ENCODE assay signal across 10 cellular contexts in the genomic region with DNA sequence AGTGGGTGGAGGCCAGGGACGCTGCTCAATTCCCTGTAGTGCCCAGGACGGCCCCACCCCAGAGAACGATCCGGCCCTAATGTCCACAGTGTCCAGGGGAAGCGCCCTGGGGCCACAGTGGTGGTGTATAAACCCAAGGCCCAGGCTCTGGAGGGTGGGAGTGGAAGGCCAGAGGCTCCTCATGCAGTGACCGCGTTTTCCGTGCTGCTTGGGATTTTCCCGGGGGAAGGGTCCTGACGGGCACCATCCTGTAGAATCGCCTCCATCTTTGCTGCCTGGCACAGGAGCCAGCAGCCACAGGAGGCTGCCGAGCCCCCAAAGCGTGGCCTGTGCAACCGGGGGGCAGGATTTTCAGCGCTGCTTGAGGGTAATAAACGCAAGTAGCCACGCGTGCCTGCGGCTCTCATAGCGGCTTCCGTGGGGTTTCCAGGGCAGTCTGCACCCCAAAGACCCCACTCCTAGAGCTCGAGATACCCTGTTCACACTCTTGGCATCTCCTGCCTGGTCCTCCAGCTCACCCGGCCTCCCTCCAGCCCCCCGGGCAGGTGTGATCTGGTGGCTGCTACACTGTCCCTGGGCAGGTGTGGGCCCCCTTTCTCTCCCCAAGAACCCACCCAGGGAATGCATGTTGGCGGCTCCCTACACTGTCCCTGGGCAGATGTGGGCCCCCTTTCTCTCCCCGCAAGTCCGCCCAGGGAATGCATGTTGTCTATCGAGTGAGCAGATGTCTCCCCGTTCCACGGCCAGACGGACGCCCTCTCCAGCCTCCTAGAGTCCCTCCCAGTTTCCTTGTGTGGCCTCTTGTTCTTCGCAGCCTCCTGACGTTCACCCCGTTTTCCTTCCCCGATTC. TPM values are rescaled to one million over a fixed set of nuclear protein-coding genes. Genes with fewer than 3 reads are reported as not detected.
A peak's percentile ranks its signal among the peaks of the same experiment; 100 is the strongest.
DNase-seq lines count a peak whose midpoint lies in the region; ATAC-seq and TF ChIP-seq lines count a peak whose summit lies in the region.
"Had no signal": no experiment of that assay in that cellular context is flagged by ENCODE, and none has a peak within 500 bp of the region (broad histone marks: within the 10 kb centered on the region; RNA-seq: fewer than 3 reads in every experiment).

No MANE protein-coding gene starts in this region.

- no peak overlapping the region for H3K27ac ChIP-seq in PC-9
- H3K27ac ChIP-seq in fibroblast of lung (ENCODE audit: insufficient read depth, low read length) = no peak overlapping the region
- H3K27ac ChIP-seq in smooth muscle cell (ENCODE audit: low read depth) = no peak overlapping the region
- no peak overlapping the region for H3K27ac ChIP-seq in foreskin keratinocyte

- H3K79me2 ChIP-seq in PC-9 (ENCODE audit: low read depth) = peaks cover 40% of the 10 kb centered on the region
- peaks cover 57% of the 10 kb centered on the region for H3K79me2 ChIP-seq in fibroblast of lung (ENCODE audit: control insufficient read depth, insufficient read depth, low read length)
- peaks cover 53% of the 10 kb centered on the region for H3K79me2 ChIP-seq in smooth muscle cell (ENCODE audit: low read depth)

- H3K9me3 Mint-ChIP-seq in activated T-cell treated with anti-CD3 and anti-CD28 coated beads, Interleukin-2, amount 50 U/mL, for 4 hours = no peaks in the 10 kb centered on the region

- H3K4me2 ChIP-seq in PC-9 = peak overlapping the region; percentile 87
- peak overlapping the region; percentile 96 for H3K4me2 ChIP-seq in fibroblast of lung (ENCODE audit: extremely low read depth, insufficient read depth, low read length)
- H3K4me2 ChIP-seq in smooth muscle cell = no peak overlapping the region

- peak overlapping the region; percentile 91 for H3K4me3 Mint-ChIP-seq in activated T-cell treated with anti-CD3 and anti-CD28 coated beads, Interleukin-2, amount 50 U/mL, for 4 hours

- no TSS peak for BruUV-seq in PC-9 (replicated peaks; lab: Mats Ljungman, UMichigan)

- 96% methylated on average over 30 of the region's 36 CpGs for WGBS in smooth muscle cell (ENCODE audit: low lambda C conversion rate)

- H2AFZ ChIP-seq in PC-9 = no peak overlapping the region
- H2AFZ ChIP-seq in fibroblast of lung (ENCODE audit: low read length) = no peak overlapping the region
- H2AFZ ChIP-seq in smooth muscle cell (ENCODE audit: low read depth) = no peak overlapping the region

- H3K4me3 ChIP-seq in PC-9 (no peak overlapping the region), fibroblast of lung (replicated peaks in 1 of 4; ENCODE audit: control extremely low read depth in 1 of 4, insufficient read depth in 1 of 4, low read depth in 3 of 4, low read length in 4 of 4) (no peak overlapping the region), smooth muscle cell (no peak overlapping the region)

- H3K36me3 ChIP-seq in PC-9 (ENCODE audit: low read depth) = no peaks in the 10 kb centered on the region
- peaks cover 9% of the 10 kb centered on the region for H3K36me3 ChIP-seq in fibroblast of lung (ENCODE audit: control insufficient read depth, insufficient read depth, low read length)
- no peaks in the 10 kb centered on the region for H3K36me3 ChIP-seq in smooth muscle cell (ENCODE audit: low read depth)

- H3K27me3 ChIP-seq in PC-9 (ENCODE audit: insufficient read depth, low read depth) = no peaks in the 10 kb centered on the region
- no peaks in the 10 kb centered on the region for H3K27me3 ChIP-seq in fibroblast of lung (ENCODE audit: control insufficient read depth, insufficient read depth, low read length)
- no peaks in the 10 kb centered on the region for H3K27me3 ChIP-seq in smooth muscle cell (ENCODE audit: low read depth)
- no peaks in the 10 kb centered on the region for H3K27me3 ChIP-seq in foreskin keratinocyte

- CTCF ChIA-PET in PC-9 (lab: Charles Lee) = no interaction called here

- no peak for ATAC-seq in activated T-cell treated with anti-CD3 and anti-CD28 coated beads, Interleukin-2, amount 50 U/mL, for 4 hours
- no peak for ATAC-seq in foreskin keratinocyte

- peaks cover 13% of the 10 kb centered on the region for H4K20me1 ChIP-seq in PC-9 (ENCODE audit: insufficient read depth)
- H4K20me1 ChIP-seq in fibroblast of lung (ENCODE audit: control insufficient read depth, extremely low read depth, insufficient read depth, low read length) = no peaks in the 10 kb centered on the region
- H4K20me1 ChIP-seq in smooth muscle cell (ENCODE audit: low read depth) = peaks cover 26% of the 10 kb centered on the region

- peaks cover 10% of the 10 kb centered on the region for H3K36me3 Mint-ChIP-seq in activated T-cell treated with anti-CD3 and anti-CD28 coated beads, Interleukin-2, amount 50 U/mL, for 4 hours (ENCODE audit: insufficient read depth)

- H3K9ac ChIP-seq in fibroblast of lung (ENCODE audit: insufficient read depth, low read length) (no peak overlapping the region), smooth muscle cell (ENCODE audit: low read depth) (peak overlapping the region; percentile 80)

- POLR2A ChIA-PET in PC-9 (lab: Charles Lee; ENCODE audit: unreplicated experiment) = no interaction called here

- H3K27me3 Mint-ChIP-seq in activated T-cell treated with anti-CD3 and anti-CD28 coated beads, Interleukin-2, amount 50 U/mL, for 4 hours (ENCODE audit: low read depth) = no peaks in the 10 kb centered on the region

- no peak for DNase-seq in activated T-cell treated with anti-CD3 and anti-CD28 coated beads, Interleukin-2, amount 50 U/mL, for 4 hours
- no peak for DNase-seq in activated T-cell treated with anti-CD3 and anti-CD28 coated beads, Interleukin-2, amount 50 U/mL, for 48 hours
- DNase-seq in PC-9 (no peak), fibroblast of lung (ENCODE audit: low read depth in 2 of 2) (no peak), smooth muscle cell (lab: John Stamatoyannopoulos, UW; ENCODE audit: unreplicated experiment) (no peak), RKO (ENCODE audit: low spot score) (no peak), foreskin keratinocyte (no peak)
- DNase-seq in NK-92 treated with Interleukin-12 subunit alpha and Interleukin-12 subunit beta, amount 100 ng/mL, for 24 hours (lab: John Stamatoyannopoulos, UW) = no peak

- intact Hi-C loops in PC-9 (cut with micrococcal nuclease; ENCODE audit: unreplicated experiment) = no loop called here

- H3F3A ChIP-seq in PC-9 (ENCODE audit: insufficient read depth, low read depth) (no peaks in the 10 kb centered on the region; the same call in 1 of the 2 replicates), smooth muscle cell (ENCODE audit: low read depth) (no peaks in the 10 kb centered on the region)

- peaks cover 55% of the 10 kb centered on the region for H3K4me1 Mint-ChIP-seq in activated T-cell treated with anti-CD3 and anti-CD28 coated beads, Interleukin-2, amount 50 U/mL, for 4 hours (ENCODE audit: low read depth)

- no peaks in the 10 kb centered on the region for H3K9me2 ChIP-seq in PC-9 (ENCODE audit: insufficient read depth)

- H3K9me3 ChIP-seq in PC-9 (ENCODE audit: insufficient read depth, low read depth) (no peaks in the 10 kb centered on the region), fibroblast of lung (ENCODE audit: control insufficient read depth, insufficient read depth, low read depth, low read length) (no peaks in the 10 kb centered on the region), smooth muscle cell (replicated peaks; ENCODE audit: low read depth) (no peaks in the 10 kb centered on the region)

- H3K4me1 ChIP-seq in PC-9 (replicated peaks; ENCODE audit: insufficient read depth) = 0 out of 2 replicates have a peak, but pooled peaks cover 8% of the 10 kb centered on the region
- H3K4me1 ChIP-seq in fibroblast of lung (ENCODE audit: control insufficient read depth, extremely low read depth, insufficient read depth, low read length) = peaks cover 9% of the 10 kb centered on the region
- H3K4me1 ChIP-seq in smooth muscle cell (ENCODE audit: low read depth) = peaks cover 6% of the 10 kb centered on the region
- H3K4me1 ChIP-seq in foreskin keratinocyte = no peaks in the 10 kb centered on the region

- TF ChIP-seq CTCF in PC-9 (conservative IDR thresholded peaks at IDR 0.05) (no peak), fibroblast of lung (conservative IDR thresholded peaks at IDR 0.05 in 1 of 2, IDR thresholded peaks at IDR 0.05 in 1 of 2; ENCODE audit: low read depth in 1 of 2, low read length in 2 of 2) (no peak), smooth muscle cell (IDR thresholded peaks at IDR 0.05; ENCODE audit: borderline replicate concordance, insufficient read depth, poor library complexity, severe bottlenecking) (no peak), foreskin keratinocyte (conservative IDR thresholded peaks at IDR 0.05) (no peak)

RNA-seq across cellular contexts. Expression of gene NCLN, which starts 2.2 kb away (rescaled TPM):
- 100 to 1,000 TPM; 169 to 200 (median 177) TPM for total RNA-seq in activated T-cell treated with anti-CD3 and anti-CD28 coated beads, Interleukin-2, amount 50 U/mL, for 4 hours
- total RNA-seq in PC-9 (2021) (46.0 and 61.4 TPM in 2 replicates), fibroblast of lung (24.4 and 35.8 TPM in 2 replicates), smooth muscle cell (24.2 and 44.5 TPM in 2 replicates), foreskin keratinocyte (97.8 and 100 TPM in 2 replicates)
- polyA plus RNA-seq in fibroblast of lung (33.0 and 52.5 TPM in 2 replicates), smooth muscle cell (95.9 and 97.4 TPM in 2 replicates), foreskin keratinocyte (109 and 111 TPM in 2 replicates)
- polyA plus RNA-seq in fibroblast of lung (2012) = 58.8 and 103 TPM in 2 replicates
- 108 and 141 TPM in 2 replicates for polyA minus RNA-seq in fibroblast of lung (ENCODE audit: low replicate concordance)

RNA-seq across cellular contexts. Expression of gene S1PR4, which starts 9.3 kb away (rescaled TPM):
- 10 to 100 TPM; 19.4 to 24.5 (median 23.8) TPM for total RNA-seq in activated T-cell treated with anti-CD3 and anti-CD28 coated beads, Interleukin-2, amount 50 U/mL, for 4 hours
- total RNA-seq in PC-9 (2021) (0.37 and 0.83 TPM in 2 replicates), fibroblast of lung (not detected in 2 replicates), smooth muscle cell (not detected in 2 replicates), foreskin keratinocyte (0.11 and 0.27 TPM in 2 replicates)
- polyA plus RNA-seq in fibroblast of lung (not detected in 2 replicates), smooth muscle cell (not detected in 2 replicates), foreskin keratinocyte (0.16 TPM in 1 of 2 replicates, not detected in the other)
- polyA plus RNA-seq in fibroblast of lung (2012) = not detected in 2 replicates
- polyA minus RNA-seq in fibroblast of lung (ENCODE audit: low replicate concordance) = not detected in 2 replicates
- total RNA-seq: M059J had no signal

RNA-seq across cellular contexts. Expression of gene CELF5, which starts 36.6 kb away (rescaled TPM):
- total RNA-seq in activated T-cell treated with anti-CD3 and anti-CD28 coated beads, Interleukin-2, amount 50 U/mL, for 4 hours = under 1 TPM in 2 of 3 donors, not detected in 1; 0.05 to 0.38 TPM
- total RNA-seq in PC-9 (2021) (0.20 and 0.48 TPM in 2 replicates), fibroblast of lung (under 0.01 TPM in 1 of 2 replicates, not detected in the other), smooth muscle cell (not detected in 2 replicates), foreskin keratinocyte (0.11 and 0.20 TPM in 2 replicates)
- polyA plus RNA-seq in fibroblast of lung (not detected in 2 replicates), smooth muscle cell (0.18 TPM in 1 of 2 replicates, not detected in the other), foreskin keratinocyte (0.07 TPM in 1 of 2 replicates, not detected in the other)
- polyA plus RNA-seq in fibroblast of lung (2012) = not detected in 2 replicates
- polyA minus RNA-seq in fibroblast of lung (ENCODE audit: low replicate concordance) = not detected in 2 replicates
- total RNA-seq: aorta, M059J had no signal

RNA-seq across cellular contexts. Expression of gene GNA15, which starts 52.1 kb away (rescaled TPM):
- total RNA-seq in activated T-cell treated with anti-CD3 and anti-CD28 coated beads, Interleukin-2, amount 50 U/mL, for 4 hours = 10 to 100 TPM in 2 of 3 donors, 1 to 10 TPM in 1; 8.8 to 19.9 (median 11.3) TPM
- total RNA-seq in PC-9 (2021) (14.2 and 16.3 TPM in 2 replicates), fibroblast of lung (not detected in 2 replicates), smooth muscle cell (1.5 and 1.8 TPM in 2 replicates), foreskin keratinocyte (114 and 130 TPM in 2 replicates)
- polyA plus RNA-seq in fibroblast of lung (not detected in 2 replicates), smooth muscle cell (0.43 and 1.2 TPM in 2 replicates), foreskin keratinocyte (109 and 126 TPM in 2 replicates)
- not detected in 2 replicates for polyA plus RNA-seq in fibroblast of lung (2012)
- polyA minus RNA-seq in fibroblast of lung (ENCODE audit: low replicate concordance) = not detected in 2 replicates
- total RNA-seq: M059J had no signal

Comparison
In these comparisons a context has a peak if more than half of its experiments do, and no peak if none do; other contexts are left out.
1. RNA of gene S1PR4, which starts 9.3 kb away (total RNA-seq): 19.4 to 24.5 TPM in activated T-cell treated with anti-CD3 and anti-CD28 coated beads, Interleukin-2, amount 50 U/mL, for 4 hours; 0.37 to 0.83 TPM in PC-9, 0.11 to 0.27 TPM in foreskin keratinocyte, not detected in fibroblast of lung and not detected in smooth muscle cell; every median in the first group is over 10 times any median in the second.